ENCODE assay signal across 19 cellular contexts in genomic region chr1:147927156-147927672, GRCh38. TPM values are rescaled to one million over a fixed set of nuclear protein-coding genes. Genes with fewer than 3 reads are reported as not detected.
"Had no signal": no experiment of that assay in that cellular context is flagged by ENCODE, and none has a peak within 500 bp of the region (broad histone marks: within the 10 kb centered on the region; RNA-seq: fewer than 3 reads in every experiment).

No MANE protein-coding gene starts in this region.

RNA-seq across cellular contexts. Expression of gene GJA8, which starts 24.6 kb away (rescaled TPM):
- total RNA-seq: natural killer cell, occipital lobe, osteoblast, ovary, progenitor cell of endocrine pancreas, psoas muscle, renal cortical epithelial cell, right cardiac atrium, right lobe of liver, sigmoid colon, smooth muscle cell, spleen, suprapubic skin, transverse colon, upper lobe of right lung, urinary bladder, uterus had no signal
- polyA plus RNA-seq: neural cell, ovary, psoas muscle, right cardiac atrium, sigmoid colon, smooth muscle cell, spleen, thymus, urinary bladder had no signal
